In the genomic region with DNA sequence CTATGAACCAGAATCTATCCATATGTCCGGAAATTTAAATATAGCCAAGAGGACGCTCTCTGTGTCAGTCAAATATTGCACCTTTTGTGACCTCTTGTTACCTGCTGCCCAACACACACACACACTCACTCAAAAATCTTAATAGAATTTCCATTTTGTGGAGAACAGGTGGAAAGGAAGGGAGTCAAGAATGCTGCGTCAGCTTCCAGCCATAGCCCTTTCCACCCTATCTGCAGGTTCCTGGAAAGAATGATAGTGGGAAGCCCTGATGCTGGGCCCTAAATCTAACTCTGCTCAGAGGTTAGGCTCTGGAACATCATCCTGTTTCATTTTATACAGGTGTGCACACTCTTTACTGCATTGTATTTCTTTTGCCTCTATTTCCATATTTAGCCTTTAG, we compare ENCODE assay signal across 2 cellular contexts.
TF ChIP-seq lines count a peak whose summit lies in the region.

No MANE protein-coding gene starts in this region.

TF ChIP-seq in HepG2, 621 proteins besides CTCF, POLR2A, EP300 and RAD21 (continued from another document):
- TF ChIP-seq RELA (CRISPR knock-in tag; IDR thresholded peaks at IDR 0.05) (no peak), MZF1 (CRISPR knock-in tag; IDR thresholded peaks at IDR 0.05; ENCODE audit: borderline replicate concordance) (no peak), SAP130 (CRISPR knock-in tag; IDR thresholded peaks at IDR 0.05; ENCODE audit: low read depth) (no peak), ZNF878 (CRISPR knock-in tag; IDR thresholded peaks at IDR 0.05) (no peak), IRX3 (CRISPR knock-in tag; IDR thresholded peaks at IDR 0.05; ENCODE audit: borderline replicate concordance, low read depth) (no peak), MAFK (conservative IDR thresholded peaks at IDR 0.05 in 1 of 2, IDR thresholded peaks at IDR 0.05 in 1 of 2; ENCODE audit: low read length in 2 of 2) (peak; percentile 35 to 55; a peak in 2 of 4 replicates), ZNF343 (CRISPR knock-in tag; IDR thresholded peaks at IDR 0.05) (no peak), RBM39 (IDR thresholded peaks at IDR 0.05; ENCODE audit: low read depth, low read length, poor library complexity, severe bottlenecking) (no peak), RORA (CRISPR knock-in tag; IDR thresholded peaks at IDR 0.05) (no peak), ZNF781 (CRISPR knock-in tag; IDR thresholded peaks at IDR 0.05; ENCODE audit: borderline replicate concordance, not compliant biosample characterization) (no peak), ZFY (CRISPR knock-in tag; IDR thresholded peaks at IDR 0.05) (no peak), AGO1 (IDR thresholded peaks at IDR 0.05; ENCODE audit: low read depth, low read length, poor library complexity, severe bottlenecking) (no peak)
- TF ChIP-seq, protein P1, sequence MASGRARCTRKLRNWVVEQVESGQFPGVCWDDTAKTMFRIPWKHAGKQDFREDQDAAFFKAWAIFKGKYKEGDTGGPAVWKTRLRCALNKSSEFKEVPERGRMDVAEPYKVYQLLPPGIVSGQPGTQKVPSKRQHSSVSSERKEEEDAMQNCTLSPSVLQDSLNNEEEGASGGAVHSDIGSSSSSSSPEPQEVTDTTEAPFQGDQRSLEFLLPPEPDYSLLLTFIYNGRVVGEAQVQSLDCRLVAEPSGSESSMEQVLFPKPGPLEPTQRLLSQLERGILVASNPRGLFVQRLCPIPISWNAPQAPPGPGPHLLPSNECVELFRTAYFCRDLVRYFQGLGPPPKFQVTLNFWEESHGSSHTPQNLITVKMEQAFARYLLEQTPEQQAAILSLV (CRISPR knock-in tag; IDR thresholded peaks at IDR 0.05; ENCODE audit: borderline replicate concordance): no peak

TF ChIP-seq in GM23338, 12 proteins besides CTCF, POLR2A, EP300 and RAD21 (continued from another document):
- TF ChIP-seq ETS1 (IDR thresholded peaks at IDR 0.05): no peak
